Comparison of ENCODE assay signal across 29 cellular contexts in the genomic region with DNA sequence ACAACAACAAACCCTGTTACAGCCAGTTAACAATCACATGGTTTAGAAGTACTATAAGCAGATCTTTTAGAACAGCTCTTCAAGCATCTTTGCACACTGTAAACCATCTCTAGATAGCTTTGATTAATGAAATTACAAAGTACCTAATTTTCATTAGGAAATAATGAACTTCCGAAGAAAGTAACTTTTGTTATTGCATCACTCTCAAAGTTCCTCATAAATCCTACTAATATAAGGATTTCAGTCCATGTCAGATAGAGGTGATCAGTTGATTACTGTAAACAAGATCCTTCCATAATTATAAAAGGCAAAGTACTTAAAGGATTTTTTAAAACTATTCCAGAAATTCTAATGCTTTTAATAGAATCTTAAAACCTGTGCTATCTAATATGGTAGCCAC.
"Had no signal": no experiment of that assay in that cellular context is flagged by ENCODE, and none has a peak within 500 bp of the region (broad histone marks: within the 10 kb centered on the region; RNA-seq: fewer than 3 reads in every experiment).

No MANE protein-coding gene starts in this region.

- H3K4me1 ChIP-seq: adrenal gland, breast epithelium, colonic mucosa had no signal

- H3K27ac ChIP-seq: adrenal gland, breast epithelium, cardiac muscle cell, colonic mucosa, WERI-Rb-1 had no signal

- H3K36me3 ChIP-seq: adrenal gland, breast epithelium, cardiac muscle cell, colonic mucosa, WERI-Rb-1 had no signal

- DNase-seq: activated B cell treated with CpG ODN at 0.5 μM for 24 hours; activated CD4-positive, alpha-beta T cell treated with anti-CD3 and anti-CD28 coated beads for 48 hours; activated CD4-positive, alpha-beta T cell treated with anti-CD3 and anti-CD28 coated beads, Interleukin-2, amount 50 U/mL, for 1 hour; activated CD4-positive, alpha-beta T cell treated with anti-CD3 and anti-CD28 coated beads, Interleukin-2, amount 50 U/mL, for 48 hours; activated CD8-positive, alpha-beta memory T cell treated with anti-CD3 and anti-CD28 coated beads for 24 hours; activated CD8-positive, alpha-beta T cell treated with anti-CD3 and anti-CD28 coated beads for 36 hours; activated effector memory CD4-positive, alpha-beta T cell treated with anti-CD3 and anti-CD28 coated beads, Interleukin-2, amount 50 U/mL, for 16 hours; activated naive CD4-positive, alpha-beta T cell treated with anti-CD3 and anti-CD28 coated beads for 36 hours; activated naive CD8-positive, alpha-beta T cell treated with anti-CD3 and anti-CD28 coated beads for 36 hours; activated naive CD8-positive, alpha-beta T cell treated with anti-CD3 and anti-CD28 coated beads, Interleukin-2, amount 50 U/mL, for 24 hours; activated T-cell treated with anti-CD3 and anti-CD28 coated beads, Interleukin-2, amount 50 U/mL, for 4 hours; adrenal gland; amygdala; aorta; central memory CD4-positive, alpha-beta T cell; cerebellar nuclear complex; colonic mucosa; effector CD8-positive, alpha-beta T cell; endodermal cell; foreskin fibroblast; head of caudate nucleus; T-helper 17 cell; T1000; WERI-Rb-1 had no signal

- H3K9me3 ChIP-seq: breast epithelium, colonic mucosa had no signal

- FAIRE-seq: frontal cortex had no signal

- ATAC-seq: activated CD4-positive, CD25-positive, alpha-beta regulatory T cell treated with anti-CD3 and anti-CD28 coated beads, Interleukin-2, amount 50 U/mL, for 24 hours; activated CD8-positive, alpha-beta T cell treated with anti-CD3 and anti-CD28 coated beads for 36 hours; activated naive CD8-positive, alpha-beta T cell treated with anti-CD3 and anti-CD28 coated beads, Interleukin-2, amount 50 U/mL, for 24 hours; activated T-cell treated with anti-CD3 and anti-CD28 coated beads, Interleukin-2, amount 50 U/mL, for 4 hours; esophagus mucosa; T-helper 17 cell had no signal

- H3K4me3 ChIP-seq: adrenal gland, breast epithelium, cardiac muscle cell, colonic mucosa had no signal

- H3K27me3 ChIP-seq: adrenal gland, breast epithelium, cardiac muscle cell, colonic mucosa had no signal
